25 cellular contexts compared by ENCODE assay signal in genomic region chr9:75274781-75275180, GRCh38.
A peak's percentile ranks its signal among the peaks of the same experiment; 100 is the strongest.
DNase-seq lines count a peak whose midpoint lies in the region; ATAC-seq, FAIRE-seq and TF ChIP-seq lines count a peak whose summit lies in the region.
"Had no signal": no experiment of that assay in that cellular context is flagged by ENCODE, and none has a peak within 500 bp of the region (broad histone marks: within the 10 kb centered on the region; RNA-seq: fewer than 3 reads in every experiment).

No MANE protein-coding gene starts in this region.

- no peaks in the 10 kb centered on the region for H3K36me3 ChIP-seq in right lobe of liver
- H3K36me3 ChIP-seq in small intestine (ENCODE audit: control insufficient read depth in 2 of 2, insufficient read depth in 2 of 2, low read length in 2 of 2), result no peaks in the 10 kb centered on the region
- no peaks in the 10 kb centered on the region for H3K36me3 ChIP-seq in tibial artery
- H3K36me3 ChIP-seq: BE2C, BLaER1 had no signal

- no peaks in the 10 kb centered on the region for H3K9me3 ChIP-seq in right lobe of liver
- no peaks in the 10 kb centered on the region for H3K9me3 ChIP-seq in small intestine (ENCODE audit: control insufficient read depth, low read depth)
- H3K9me3 ChIP-seq in tibial artery, result peaks cover 0 to 6% (median 0%) of the 10 kb centered on the region in 3 donors
- H3K9me3 ChIP-seq: BE2C had no signal

- FAIRE-seq in small intestine (lab: Jason Lieb, UNC), result no peak
- FAIRE-seq: A204.1, GM12878, GM12892, GM18507 had no signal

- no peak for TF ChIP-seq CTCF in right lobe of liver (IDR thresholded peaks at IDR 0.05)
- no peak for TF ChIP-seq CTCF in tibial artery (IDR thresholded peaks at IDR 0.05)

- H3K27me3 ChIP-seq in right lobe of liver (no peaks in the 10 kb centered on the region), small intestine (ENCODE audit: control insufficient read depth in 2 of 2, insufficient read depth in 2 of 2, low read length in 2 of 2) (no peaks in the 10 kb centered on the region), tibial artery (no peaks in the 10 kb centered on the region)
- H3K27me3 ChIP-seq: BE2C, BLaER1 had no signal

- peak; percentile 97 for ATAC-seq in left lobe of liver
- peak; percentile 93 to 98 (median 96) for ATAC-seq in right lobe of liver
- ATAC-seq: GM12878 had no signal

- H3K27ac ChIP-seq in right lobe of liver, result peak overlapping the region in 2 of 3 donors; percentile 54
- no peak overlapping the region for H3K27ac ChIP-seq in small intestine (ENCODE audit: low read depth in 1 of 2, low read length in 1 of 2)
- no peak overlapping the region for H3K27ac ChIP-seq in tibial artery
- H3K27ac ChIP-seq: BLaER1 had no signal

- no peak for TF ChIP-seq POLR2A in right lobe of liver (IDR thresholded peaks at IDR 0.05)

- DNase-seq in left lobe of liver (ENCODE audit: low spot score), result no peak
- no peak for DNase-seq in right lobe of liver
- DNase-seq in small intestine, result peak; percentile 26
- DNase-seq in amniotic stem cell (lab: John Stamatoyannopoulos, UW), result no peak
- DNase-seq in tibial artery, result no peak
- DNase-seq: 8988T; ACHN; BE2C; C1 segment of cervical spinal cord; CD4-positive, alpha-beta memory T cell; CD4-positive, CD25-positive, alpha-beta regulatory T cell; CD8-positive, alpha-beta memory T cell; COR-L47; DMS 273 treated with DMSO at 0.1 percent for 48 hours; DMS153; DMS53; DMS79; DND-41; EL; GDM1 had no signal

- intact Hi-C loops in right lobe of liver (cut with DNase I) (no loop called here), tibial artery (cut with DNase I; ENCODE audit: low total_unique reads) (no loop called here)

- H3K4me3 ChIP-seq in right lobe of liver, result no peak overlapping the region
- no peak overlapping the region for H3K4me3 ChIP-seq in small intestine (ENCODE audit: low read depth in 1 of 2, low read length in 2 of 2)
- no peak overlapping the region for H3K4me3 ChIP-seq in tibial artery
- H3K4me3 ChIP-seq: BLaER1, GM12878 had no signal

- H3K4me1 ChIP-seq in right lobe of liver (peaks cover 0 to 20% (median 3%) of the 10 kb centered on the region in 4 donors), small intestine (ENCODE audit: control insufficient read depth in 2 of 2, insufficient read depth in 1 of 2, low read depth in 1 of 2, low read length in 1 of 2) (no peaks in the 10 kb centered on the region), tibial artery (no peaks in the 10 kb centered on the region)
- H3K4me1 ChIP-seq: BE2C, BLaER1 had no signal

Comparison
In these comparisons a context has a peak if more than half of its experiments do, and no peak if none do; other contexts are left out.
1. H3K27ac ChIP-seq: peak in right lobe of liver (2 of 3); none in small intestine (0 of 2) and tibial artery (0 of 2).